In genomic region chr10:131310904-131311660, GRCh38 we compare ENCODE assay signal across 2 cellular contexts.
TF ChIP-seq lines count a peak whose summit lies in the region.

No MANE protein-coding gene starts in this region.

TF ChIP-seq in liver, 16 proteins besides CTCF, POLR2A, EP300 and RAD21 (continued from another document):
- TF ChIP-seq, protein P1, sequence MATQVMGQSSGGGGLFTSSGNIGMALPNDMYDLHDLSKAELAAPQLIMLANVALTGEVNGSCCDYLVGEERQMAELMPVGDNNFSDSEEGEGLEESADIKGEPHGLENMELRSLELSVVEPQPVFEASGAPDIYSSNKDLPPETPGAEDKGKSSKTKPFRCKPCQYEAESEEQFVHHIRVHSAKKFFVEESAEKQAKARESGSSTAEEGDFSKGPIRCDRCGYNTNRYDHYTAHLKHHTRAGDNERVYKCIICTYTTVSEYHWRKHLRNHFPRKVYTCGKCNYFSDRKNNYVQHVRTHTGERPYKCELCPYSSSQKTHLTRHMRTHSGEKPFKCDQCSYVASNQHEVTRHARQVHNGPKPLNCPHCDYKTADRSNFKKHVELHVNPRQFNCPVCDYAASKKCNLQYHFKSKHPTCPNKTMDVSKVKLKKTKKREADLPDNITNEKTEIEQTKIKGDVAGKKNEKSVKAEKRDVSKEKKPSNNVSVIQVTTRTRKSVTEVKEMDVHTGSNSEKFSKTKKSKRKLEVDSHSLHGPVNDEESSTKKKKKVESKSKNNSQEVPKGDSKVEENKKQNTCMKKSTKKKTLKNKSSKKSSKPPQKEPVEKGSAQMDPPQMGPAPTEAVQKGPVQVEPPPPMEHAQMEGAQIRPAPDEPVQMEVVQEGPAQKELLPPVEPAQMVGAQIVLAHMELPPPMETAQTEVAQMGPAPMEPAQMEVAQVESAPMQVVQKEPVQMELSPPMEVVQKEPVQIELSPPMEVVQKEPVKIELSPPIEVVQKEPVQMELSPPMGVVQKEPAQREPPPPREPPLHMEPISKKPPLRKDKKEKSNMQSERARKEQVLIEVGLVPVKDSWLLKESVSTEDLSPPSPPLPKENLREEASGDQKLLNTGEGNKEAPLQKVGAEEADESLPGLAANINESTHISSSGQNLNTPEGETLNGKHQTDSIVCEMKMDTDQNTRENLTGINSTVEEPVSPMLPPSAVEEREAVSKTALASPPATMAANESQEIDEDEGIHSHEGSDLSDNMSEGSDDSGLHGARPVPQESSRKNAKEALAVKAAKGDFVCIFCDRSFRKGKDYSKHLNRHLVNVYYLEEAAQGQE (IDR thresholded peaks at IDR 0.05) = peak; percentile 96

TF ChIP-seq in HepG2, 621 proteins besides CTCF, POLR2A, EP300 and RAD21 (continued from another document):
- TF ChIP-seq ZC3H4 (CRISPR knock-in tag; IDR thresholded peaks at IDR 0.05; ENCODE audit: borderline replicate concordance) = no peak
- TF ChIP-seq, protein P2, sequence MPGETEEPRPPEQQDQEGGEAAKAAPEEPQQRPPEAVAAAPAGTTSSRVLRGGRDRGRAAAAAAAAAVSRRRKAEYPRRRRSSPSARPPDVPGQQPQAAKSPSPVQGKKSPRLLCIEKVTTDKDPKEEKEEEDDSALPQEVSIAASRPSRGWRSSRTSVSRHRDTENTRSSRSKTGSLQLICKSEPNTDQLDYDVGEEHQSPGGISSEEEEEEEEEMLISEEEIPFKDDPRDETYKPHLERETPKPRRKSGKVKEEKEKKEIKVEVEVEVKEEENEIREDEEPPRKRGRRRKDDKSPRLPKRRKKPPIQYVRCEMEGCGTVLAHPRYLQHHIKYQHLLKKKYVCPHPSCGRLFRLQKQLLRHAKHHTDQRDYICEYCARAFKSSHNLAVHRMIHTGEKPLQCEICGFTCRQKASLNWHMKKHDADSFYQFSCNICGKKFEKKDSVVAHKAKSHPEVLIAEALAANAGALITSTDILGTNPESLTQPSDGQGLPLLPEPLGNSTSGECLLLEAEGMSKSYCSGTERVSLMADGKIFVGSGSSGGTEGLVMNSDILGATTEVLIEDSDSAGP (CRISPR knock-in tag; IDR thresholded peaks at IDR 0.05; ENCODE audit: borderline replicate concordance) = no peak
TF ChIP-seq in HepG2: peak in this region for 0.
